ENCODE assay signal across 17 cellular contexts in the genomic region with DNA sequence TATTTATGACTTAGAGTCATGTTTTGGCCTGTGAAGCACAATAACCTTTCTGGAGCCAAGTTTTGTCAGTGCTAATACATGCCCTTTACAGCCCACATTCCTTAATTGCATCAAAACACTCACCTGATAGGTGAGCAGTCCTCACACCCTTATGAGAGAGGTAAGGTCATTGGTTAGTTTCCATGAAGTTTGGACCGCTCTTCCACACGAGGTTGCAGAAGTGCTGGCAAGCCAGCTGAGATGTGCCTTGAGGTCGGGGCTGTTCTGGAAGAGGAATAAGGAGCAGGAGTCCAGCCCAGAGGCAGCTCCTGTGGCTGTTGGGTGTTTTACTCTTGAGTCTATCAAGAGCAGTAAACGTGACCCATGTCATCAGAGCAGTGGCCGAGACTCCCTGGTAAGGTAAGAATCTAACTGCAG.
DNase-seq lines count a peak whose midpoint lies in the region; ATAC-seq and TF ChIP-seq lines count a peak whose summit lies in the region.
"Had no signal": no experiment of that assay in that cellular context is flagged by ENCODE, and none has a peak within 500 bp of the region (broad histone marks: within the 10 kb centered on the region; RNA-seq: fewer than 3 reads in every experiment).

No MANE protein-coding gene starts in this region.

- TF ChIP-seq POLR2A in body of pancreas (IDR thresholded peaks at IDR 0.05): peak in 1 of 3 donors; percentile 1
- TF ChIP-seq POLR2A in sigmoid colon (IDR thresholded peaks at IDR 0.05): no peak

- intact Hi-C loops in body of pancreas (cut with DNase I): no loop called here
- intact Hi-C loops in left lung (cut with DNase I): no loop called here
- intact Hi-C loops in sigmoid colon (cut with DNase I): no loop called here

- H3K4me1 ChIP-seq in body of pancreas (peaks cover 52% of the 10 kb centered on the region), left lung (peaks cover 20 to 33% of the 10 kb centered on the region in 2 donors), sigmoid colon (no peaks in the 10 kb centered on the region)

- H3K9me3 ChIP-seq in body of pancreas: no peaks in the 10 kb centered on the region
- no peaks in the 10 kb centered on the region for H3K9me3 ChIP-seq in left lung
- H3K9me3 ChIP-seq in sigmoid colon: no peaks in the 10 kb centered on the region
- H3K9me3 ChIP-seq: SJSA1 had no signal

- no peak overlapping the region for H3K4me3 ChIP-seq in body of pancreas
- H3K4me3 ChIP-seq in left lung: no peak overlapping the region
- H3K4me3 ChIP-seq in sigmoid colon: no peak overlapping the region
- H3K4me3 ChIP-seq: dorsolateral prefrontal cortex, SJSA1 had no signal

- TF ChIP-seq CTCF in body of pancreas (IDR thresholded peaks at IDR 0.05) (no peak), left lung (IDR thresholded peaks at IDR 0.05) (no peak), sigmoid colon (IDR thresholded peaks at IDR 0.05) (no peak)

- H3K36me3 ChIP-seq in body of pancreas (replicated peaks in 1 of 2; ENCODE audit: insufficient read depth in 1 of 2, low read depth in 2 of 2) (no peaks in the 10 kb centered on the region), left lung (peaks cover 0 to 7% of the 10 kb centered on the region in 2 donors), sigmoid colon (no peaks in the 10 kb centered on the region)
- H3K36me3 ChIP-seq: brain microvascular endothelial cell, SJSA1 had no signal

- peak overlapping the region; percentile 57 to 84 (median 78) for H3K27ac ChIP-seq in body of pancreas
- peak overlapping the region; percentile 62 to 73 for H3K27ac ChIP-seq in left lung
- no peak overlapping the region for H3K27ac ChIP-seq in sigmoid colon
- H3K27ac ChIP-seq: brain microvascular endothelial cell, SJSA1 had no signal

- no peak for TF ChIP-seq EP300 in sigmoid colon (IDR thresholded peaks at IDR 0.05)

- peak; percentile 95 for DNase-seq in DMS79 treated with DMSO at 0.1 percent for 48 hours (lab: John Stamatoyannopoulos, UW)
- DNase-seq in body of pancreas: peak in 2 of 4 donors; percentile 35 to 40
- no peak for DNase-seq in left lung
- peak; percentile 66 for DNase-seq in sigmoid colon
- DNase-seq in NK-92 (lab: John Stamatoyannopoulos, UW; ENCODE audit: unreplicated experiment): no peak
- no peak for DNase-seq in AG08395 (ENCODE audit: low spot score)
- DNase-seq: activated CD4-positive, alpha-beta T cell treated with anti-CD3 and anti-CD28 coated beads for 48 hours; activated naive CD4-positive, alpha-beta T cell treated with anti-CD3 and anti-CD28 coated beads, Interleukin-2, amount 50 U/mL, for 16 hours; brain microvascular endothelial cell; dorsolateral prefrontal cortex; KBM-7; NCI-H1092; stimulated activated CD4-positive, alpha-beta T cell treated with anti-CD3 and anti-CD28 coated beads, Interleukin-12 subunit alpha, Interleukin-12 subunit beta, amount 100 ng/mL, for 4 hours; stimulated activated naive CD8-positive, alpha-beta T cell treated with anti-CD3 and anti-CD28 coated beads, Interleukin-15, Interleukin-2, amounts not matched to agents 100 U/mL and 50 U/mL, for 24 hours had no signal

- WGBS in body of pancreas, 2 donors: 26 to 44% methylated on average over 5 of the region's 5 CpGs
- 17 to 74% methylated on average over 5 of the region's 5 CpGs for WGBS in sigmoid colon, 2 donors

- H3K27me3 ChIP-seq in body of pancreas (no peaks in the 10 kb centered on the region), left lung (no peaks in the 10 kb centered on the region), sigmoid colon (no peaks in the 10 kb centered on the region)
- H3K27me3 ChIP-seq: brain microvascular endothelial cell, dorsolateral prefrontal cortex, SJSA1 had no signal

- ATAC-seq in body of pancreas (peak; percentile 66), left lung (peak; percentile 23), GM18873 (IDR thresholded peaks at IDR 0.05; ENCODE audit: low FRiP score, unreplicated experiment) (no peak), GM19452 (IDR thresholded peaks at IDR 0.05; ENCODE audit: unreplicated experiment) (no peak)
- ATAC-seq: stimulated activated naive CD8-positive, alpha-beta T cell treated with anti-CD3 and anti-CD28 coated beads, Interleukin-15, Interleukin-2, amounts not matched to agents 100 U/mL and 50 U/mL, for 24 hours had no signal

Comparison
In these comparisons a context has a peak if more than half of its experiments do, and no peak if none do; other contexts are left out.
1. DNase-seq: peak in DMS79 treated with DMSO at 0.1 percent for 48 hours (single experiment) and sigmoid colon (single experiment); none in left lung (0 of 2), NK-92 (single experiment) and AG08395 (single experiment).
2. ATAC-seq: peak in body of pancreas (single experiment) and left lung (single experiment); none in GM18873 (single experiment) and GM19452 (single experiment).
3. H3K27ac ChIP-seq: peak in body of pancreas (4 of 4) and left lung (2 of 2); none in sigmoid colon (0 of 4).